13 cellular contexts compared by ENCODE assay signal in genomic region chr14:73249108-73249507, GRCh38.
"Had no signal": no experiment of that assay in that cellular context is flagged by ENCODE, and none has a peak within 500 bp of the region (broad histone marks: within the 10 kb centered on the region; RNA-seq: fewer than 3 reads in every experiment).

No MANE protein-coding gene starts in this region.

- H3K4me3 ChIP-seq: cardiac muscle cell, esophagus muscularis mucosa, spleen, tibial artery had no signal

- DNase-seq: activated naive CD4-positive, alpha-beta T cell; activated naive CD8-positive, alpha-beta T cell treated with anti-CD3 and anti-CD28 coated beads for 36 hours; amniotic stem cell; effector CD8-positive, alpha-beta T cell; stimulated activated CD8-positive, alpha-beta memory T cell treated with anti-CD3 and anti-CD28 coated beads, Interleukin-4, amount 100 ng/mL, for 48 hours; stimulated activated naive CD4-positive, alpha-beta T cell treated with Interleukin-2 at 50 U/mL for 16 hours; substantia nigra; tibial artery had no signal

- ATAC-seq: activated CD4-positive, alpha-beta T cell treated with anti-CD3 and anti-CD28 coated beads for 36 hours; WTC11 had no signal

- H3K27ac ChIP-seq: cardiac muscle cell, esophagus muscularis mucosa, spleen, tibial artery had no signal

- H3K36me3 ChIP-seq: cardiac muscle cell had no signal

- H3K27me3 ChIP-seq: esophagus muscularis mucosa had no signal

- H3K9me3 ChIP-seq: esophagus muscularis mucosa, spleen, tibial artery had no signal
